ENCODE assay signal across 1 cellular context in genomic region chr6:169831450-169832246, GRCh38.
TF ChIP-seq lines count a peak whose summit lies in the region.

No MANE protein-coding gene starts in this region.

TF ChIP-seq in H1, 55 proteins besides CTCF, POLR2A, EP300 and RAD21 (continued from another document):
- TF ChIP-seq ZNF274 (IDR thresholded peaks at IDR 0.05; ENCODE audit: borderline replicate concordance, extremely low read depth, low read length), result no peak
- no peak for TF ChIP-seq KDM4A (IDR thresholded peaks at IDR 0.05; ENCODE audit: low read depth, low read length, severe bottlenecking)
- TF ChIP-seq RBBP5 (IDR thresholded peaks at IDR 0.05; ENCODE audit: borderline replicate concordance, low read depth, low read length), result no peak
- no peak for TF ChIP-seq FOSL1 (IDR thresholded peaks at IDR 0.05; ENCODE audit: insufficient read depth, low read depth, low read length)
- TF ChIP-seq CBX8 (IDR thresholded peaks at IDR 0.05; ENCODE audit: borderline replicate concordance, low read depth, low read length), result no peak
- TF ChIP-seq POLR2AphosphoS5 (IDR thresholded peaks at IDR 0.05; ENCODE audit: low read depth, low read length), result no peak
- TF ChIP-seq ATF3 (IDR thresholded peaks at IDR 0.05; ENCODE audit: insufficient read depth, low read depth, low read length), result peak; percentile 53; the same call in 1 of the 2 replicates
- no peak for TF ChIP-seq SIX5 (IDR thresholded peaks at IDR 0.05; ENCODE audit: low read depth, low read length)
- no peak for TF ChIP-seq JUN (IDR thresholded peaks at IDR 0.05; ENCODE audit: low read depth, low read length)
- TF ChIP-seq USF2 (IDR thresholded peaks at IDR 0.05; ENCODE audit: low read length), result no peak
- no peak for TF ChIP-seq RXRA (IDR thresholded peaks at IDR 0.05; ENCODE audit: insufficient read depth, low read depth, low read length)
- no peak for TF ChIP-seq BCL11A (IDR thresholded peaks at IDR 0.05; ENCODE audit: low read depth in 2 of 2, low read length in 2 of 2)
- TF ChIP-seq E2F6 (IDR thresholded peaks at IDR 0.05), result 0 out of 2 replicates have a peak, but pooled peaks have one; percentile 8
- TF ChIP-seq SP2 (IDR thresholded peaks at IDR 0.05; ENCODE audit: low read length), result no peak
- no peak for TF ChIP-seq TAF7 (optimal IDR thresholded peaks at IDR 0.05; ENCODE audit: borderline replicate concordance, low read depth, low read length)
- peak; percentile 42 for TF ChIP-seq MAX (IDR thresholded peaks at IDR 0.05)
- no peak for TF ChIP-seq SAP30 (IDR thresholded peaks at IDR 0.05; ENCODE audit: insufficient read depth, insufficient replicate concordance, low read length)
- no peak for TF ChIP-seq KDM5A (IDR thresholded peaks at IDR 0.05; ENCODE audit: low read length)
- no peak for TF ChIP-seq CHD1 (IDR thresholded peaks at IDR 0.05; ENCODE audit: low read depth, low read length)
- TF ChIP-seq TBP (IDR thresholded peaks at IDR 0.05; ENCODE audit: low read depth, low read length), result no peak
- no peak for TF ChIP-seq BRCA1 (IDR thresholded peaks at IDR 0.05; ENCODE audit: low read depth, low read length)
- peak; percentile 20; the same call in 1 of the 2 replicates for TF ChIP-seq NRF1 (IDR thresholded peaks at IDR 0.05; ENCODE audit: low read depth, low read length)
- no peak for TF ChIP-seq CTBP2 (IDR thresholded peaks at IDR 0.05; ENCODE audit: borderline replicate concordance, insufficient read depth, insufficient read length, low read length)
- no peak for TF ChIP-seq SIRT6 (IDR thresholded peaks at IDR 0.05; ENCODE audit: low read length)
- TF ChIP-seq CEBPB (IDR thresholded peaks at IDR 0.05; ENCODE audit: low read depth, low read length), result peak; percentile 96
